In genomic region chr6:43089874-43090556, GRCh38 we compare ENCODE assay signal across 11 cellular contexts. TPM values are rescaled to one million over a fixed set of nuclear protein-coding genes. Genes with fewer than 3 reads are reported as not detected.
A peak's percentile ranks its signal among the peaks of the same experiment; 100 is the strongest.
DNase-seq lines count a peak whose midpoint lies in the region; ATAC-seq, FAIRE-seq and TF ChIP-seq lines count a peak whose summit lies in the region.
"Had no signal": no experiment of that assay in that cellular context is flagged by ENCODE, and none has a peak within 500 bp of the region (broad histone marks: within the 10 kb centered on the region; RNA-seq: fewer than 3 reads in every experiment).

No MANE protein-coding gene starts in this region.

- intact Hi-C loops in HepG2 (cut with micrococcal nuclease; ENCODE audit: unreplicated experiment) (no loop called here), right lobe of liver (cut with DNase I) (no loop called here)

- peaks cover 53% of the 10 kb centered on the region for H3K4me1 Mint-ChIP-seq in mesothelial cell of epicardium
- peaks cover 26% of the 10 kb centered on the region for H3K4me1 Mint-ChIP-seq in activated T-cell treated with anti-CD3 and anti-CD28 coated beads, Interleukin-2, amount 50 U/mL, for 72 hours (ENCODE audit: low read depth)

- H3K36me3 ChIP-seq in HepG2 (replicated peaks in 1 of 2; ENCODE audit: control insufficient read depth in 1 of 2, insufficient read depth in 2 of 2, low read length in 2 of 2) (no peaks in the 10 kb centered on the region), right lobe of liver (no peaks in the 10 kb centered on the region), ectodermal cell (ENCODE audit: control insufficient read depth, insufficient read depth, low read length) (no peaks in the 10 kb centered on the region)

- POLR2A ChIA-PET in HepG2 (lab: Yijun Ruan, JAX), result interaction anchor here (0.7 to 5.5 kb wide), 23 partner anchors 10 to 308 kb away, joined by 3 to 67 read pairs (median 5); partner anchors contain the start of genes BICRAL, CNPY3, CUL7 and KLC4

- H3K4me2 ChIP-seq in HepG2 (ENCODE audit: low read depth, low read length), result peak overlapping the region; percentile 91

- H3K4me3 ChIP-seq in HepG2 (replicated peaks in 1 of 3; ENCODE audit: insufficient read depth in 1 of 3, low read depth in 2 of 3, low read length in 3 of 3) (peak overlapping the region; percentile 57 to 74 (median 57)), right lobe of liver (no peak overlapping the region), ectodermal cell (ENCODE audit: insufficient read depth, low read depth, low read length) (peak overlapping the region; percentile 10)
- H3K4me3 ChIP-seq: psoas muscle had no signal

- peak overlapping the region; percentile 30 for H3K4me3 Mint-ChIP-seq in mesothelial cell of epicardium
- H3K4me3 Mint-ChIP-seq in activated T-cell treated with anti-CD3 and anti-CD28 coated beads, Interleukin-2, amount 50 U/mL, for 72 hours, result no peak overlapping the region
- H3K4me3 Mint-ChIP-seq: activated naive CD8-positive, alpha-beta T cell treated with anti-CD3 and anti-CD28 coated beads for 36 hours had no signal

- peak; percentile 95 for DNase-seq in HepG2 (ENCODE audit: low spot score)
- DNase-seq in right lobe of liver, result no peak
- no peak for DNase-seq in mesothelial cell of epicardium (ENCODE audit: low spot score in 2 of 2, unreplicated experiment in 2 of 2)
- DNase-seq in T1000 (lab: John Stamatoyannopoulos, UW), result no peak
- no peak for DNase-seq in activated T-cell treated with anti-CD3 and anti-CD28 coated beads, Interleukin-2, amount 50 U/mL, for 72 hours
- DNase-seq in activated gamma-delta T cell (lab: John Stamatoyannopoulos, UW), result no peak
- DNase-seq in hippocampal formation (lab: John Stamatoyannopoulos, UW), result no peak
- DNase-seq: activated naive CD8-positive, alpha-beta T cell treated with anti-CD3 and anti-CD28 coated beads for 36 hours; psoas muscle had no signal

- no peaks in the 10 kb centered on the region for H3K9me3 Mint-ChIP-seq in mesothelial cell of epicardium
- no peaks in the 10 kb centered on the region for H3K9me3 Mint-ChIP-seq in activated T-cell treated with anti-CD3 and anti-CD28 coated beads, Interleukin-2, amount 50 U/mL, for 72 hours
- H3K9me3 Mint-ChIP-seq: activated naive CD8-positive, alpha-beta T cell treated with anti-CD3 and anti-CD28 coated beads for 36 hours had no signal

- peak overlapping the region; percentile 98 for H3K27ac Mint-ChIP-seq in mesothelial cell of epicardium
- no peak overlapping the region for H3K27ac Mint-ChIP-seq in activated T-cell treated with anti-CD3 and anti-CD28 coated beads, Interleukin-2, amount 50 U/mL, for 72 hours
- H3K27ac Mint-ChIP-seq: activated naive CD8-positive, alpha-beta T cell treated with anti-CD3 and anti-CD28 coated beads for 36 hours had no signal

- peaks cover 2% of the 10 kb centered on the region for H3K36me3 Mint-ChIP-seq in mesothelial cell of epicardium
- no peaks in the 10 kb centered on the region for H3K36me3 Mint-ChIP-seq in activated T-cell treated with anti-CD3 and anti-CD28 coated beads, Interleukin-2, amount 50 U/mL, for 72 hours (ENCODE audit: insufficient read depth in 2 of 2)
- H3K36me3 Mint-ChIP-seq: activated naive CD8-positive, alpha-beta T cell treated with anti-CD3 and anti-CD28 coated beads for 36 hours had no signal

- no peak; the same call in 1 of the 2 replicates for TF ChIP-seq RAD21 in HepG2 (CRISPR knock-in tag; IDR thresholded peaks at IDR 0.05)

- ATAC-seq in HepG2, result peak; percentile 84
- no peak for ATAC-seq in right lobe of liver
- no peak for ATAC-seq in activated T-cell treated with anti-CD3 and anti-CD28 coated beads, Interleukin-2, amount 50 U/mL, for 72 hours (replicated peaks in 1 of 2)
- ATAC-seq: psoas muscle had no signal

- no TSS peak for BruUV-seq in HepG2 (replicated peaks; lab: Mats Ljungman, UMichigan)

- no peaks in the 10 kb centered on the region for H3K27me3 ChIP-seq in HepG2 (ENCODE audit: control insufficient read depth in 1 of 2, insufficient read depth in 2 of 2, low read length in 2 of 2)
- no peaks in the 10 kb centered on the region for H3K27me3 ChIP-seq in right lobe of liver
- H3K27me3 ChIP-seq in ectodermal cell (ENCODE audit: control insufficient read depth, insufficient read depth, low read length, poor library complexity, severe bottlenecking), result no peaks in the 10 kb centered on the region

- TF ChIP-seq CTCF in HepG2 (CRISPR knock-in tag; IDR thresholded peaks at IDR 0.05), result no peak
- TF ChIP-seq CTCF in right lobe of liver (IDR thresholded peaks at IDR 0.05), result no peak
- TF ChIP-seq CTCF in mesothelial cell of epicardium (IDR thresholded peaks at IDR 0.05; ENCODE audit: unreplicated experiment), result no peak

- peak in 1 of 2 experiments; percentile 73; a peak in 2 of 4 replicates for TF ChIP-seq POLR2A in HepG2 (IDR thresholded peaks at IDR 0.05; ENCODE audit: insufficient read depth in 1 of 2, low read depth in 2 of 2, low read length in 2 of 2)
- TF ChIP-seq POLR2A in right lobe of liver (IDR thresholded peaks at IDR 0.05), result no peak

- 0% methylated on average over 8 of the region's 8 CpGs for WGBS in HepG2 (ENCODE audit: low lambda C conversion rate)
- 50% methylated on average over 1 of the region's 8 CpGs for WGBS in right lobe of liver (ENCODE audit: insufficient coverage, low coverage, low lambda C conversion rate, missing lambda C conversion rate)
- WGBS in ectodermal cell, 2 experiments, result 16 to 18% methylated on average over 8 of the region's 8 CpGs

- in situ Hi-C loops in HepG2 (cut with HindIII; ENCODE audit: extremely low pct_ligation_motif_present, low pct_unique_long_range_greater_than_20kb), result no loop called here

- peak; percentile 46 for FAIRE-seq in HepG2 (lab: Jason Lieb, UNC)
- FAIRE-seq: GM12892 had no signal

- no peaks in the 10 kb centered on the region for H3K27me3 Mint-ChIP-seq in mesothelial cell of epicardium (ENCODE audit: low read depth)
- no peaks in the 10 kb centered on the region for H3K27me3 Mint-ChIP-seq in activated T-cell treated with anti-CD3 and anti-CD28 coated beads, Interleukin-2, amount 50 U/mL, for 72 hours (ENCODE audit: low read depth)
- H3K27me3 Mint-ChIP-seq: activated naive CD8-positive, alpha-beta T cell treated with anti-CD3 and anti-CD28 coated beads for 36 hours had no signal

- TF ChIP-seq EP300 in HepG2 (IDR thresholded peaks at IDR 0.05; ENCODE audit: low read depth in 2 of 2, low read length in 2 of 2) (peak; percentile 88 to 96; a peak in 3 of 4 replicates), HepG2 (CRISPR knock-in tag; IDR thresholded peaks at IDR 0.05; ENCODE audit: borderline replicate concordance) (peak; percentile 95)

- H3K9me3 ChIP-seq in HepG2 (ENCODE audit: low read length) (no peaks in the 10 kb centered on the region), right lobe of liver (no peaks in the 10 kb centered on the region), ectodermal cell (ENCODE audit: control insufficient read depth, low read length) (no peaks in the 10 kb centered on the region)
- H3K9me3 ChIP-seq: psoas muscle had no signal

- CTCF ChIA-PET in HepG2 (lab: Yijun Ruan, JAX; ENCODE audit: low intra/inter-chr PET ratio, low total read pairs), result no interaction called here

- H3K4me1 ChIP-seq in HepG2 (ENCODE audit: insufficient read depth, low read length), result peaks cover 85% of the 10 kb centered on the region
- H3K4me1 ChIP-seq in right lobe of liver, result no peaks in the 10 kb centered on the region
- H3K4me1 ChIP-seq in ectodermal cell (ENCODE audit: control insufficient read depth, insufficient read depth, low read length), result peaks cover 38% of the 10 kb centered on the region

- H2AFZ ChIP-seq in HepG2 (ENCODE audit: low read length), result no peak overlapping the region

- no peaks in the 10 kb centered on the region for H4K20me1 ChIP-seq in HepG2 (ENCODE audit: insufficient read depth, low read length)

- H3K27ac ChIP-seq in HepG2 (ENCODE audit: extremely low read length, insufficient read depth, low read length) (peak overlapping the region; percentile 92), right lobe of liver (no peak overlapping the region), ectodermal cell (ENCODE audit: insufficient read depth, low read depth, low read length, poor library complexity, severe bottlenecking) (peak overlapping the region; percentile 88)
- H3K27ac ChIP-seq: psoas muscle had no signal

- peaks cover 81% of the 10 kb centered on the region for H3K79me2 ChIP-seq in HepG2 (ENCODE audit: insufficient read depth, low read length)

- H3K9ac ChIP-seq in HepG2 (ENCODE audit: insufficient read depth, low read depth, low read length), result peak overlapping the region; percentile 81

RNA-seq across cellular contexts. Expression of gene PTK7, which starts 13.9 kb away (rescaled TPM):
- total RNA-seq in HepG2 (2016; rRNA removed; fragmentation: Illumina TruSeq; extraction: Trizol) (48.5 and 99.8 TPM in 2 replicates), right lobe of liver (1 to 10 TPM in 3 of 6 experiments, under 1 TPM in 3; 0.55 to 1.8 (median 0.99) TPM), mesothelial cell of epicardium (303 to 313 TPM (median 308 TPM) in 3 replicates)
- 16.1 and 17.5 TPM in 2 replicates for total RNA-seq in HepG2 (2016; cell fraction: cytosol; rRNA removed; fragmentation: Illumina TruSeq; extraction: Trizol; ENCODE audit: low read depth)
- total RNA-seq in HepG2 (2016; cell fraction: insoluble cytoplasmic fraction; rRNA removed; fragmentation: Illumina TruSeq; extraction: Trizol), result 42.2 and 99.6 TPM in 2 replicates
- total RNA-seq in HepG2 (2016; cell fraction: membrane; rRNA removed; fragmentation: Illumina TruSeq; extraction: Trizol), result 29.0 and 31.7 TPM in 2 replicates
- total RNA-seq in HepG2 (2016; cell fraction: nucleus; rRNA removed; fragmentation: Illumina TruSeq; extraction: Trizol), result 111 and 135 TPM in 2 replicates
- 98.5 and 116 TPM in 2 replicates for polyA plus RNA-seq in HepG2 (2011; rRNA removed)
- polyA plus RNA-seq in HepG2 (2011; cell fraction: cytosol; rRNA removed), result 75.5 and 97.3 TPM in 2 replicates
- polyA plus RNA-seq in HepG2 (2011; cell fraction: nucleus; rRNA removed), result 240 and 289 TPM in 2 replicates
- polyA plus RNA-seq in HepG2 (2012), result 93.9 and 95.7 TPM in 2 replicates
- 6.8 and 7.3 TPM in 2 replicates for polyA plus RNA-seq in HepG2 (2016; cell fraction: cytosol; fragmentation: Illumina TruSeq; extraction: Trizol; ENCODE audit: low read depth)
- polyA plus RNA-seq in HepG2 (2016; cell fraction: insoluble cytoplasmic fraction; fragmentation: Illumina TruSeq; extraction: Trizol; ENCODE audit: low read depth), result 34.4 and 38.1 TPM in 2 replicates
- polyA plus RNA-seq in HepG2 (2016; cell fraction: membrane; fragmentation: Illumina TruSeq; extraction: Trizol; ENCODE audit: low read depth), result 12.8 and 15.4 TPM in 2 replicates
- 220 and 224 TPM in 2 replicates for polyA plus RNA-seq in HepG2 (2016; cell fraction: nucleus; fragmentation: Illumina TruSeq; extraction: Trizol; ENCODE audit: insufficient read depth, low read depth)
- polyA minus RNA-seq in HepG2 (2011; rRNA and poly(A)+ RNA removed; ENCODE audit: low replicate concordance), result 0.19 and 231 TPM in 2 replicates
- polyA minus RNA-seq in HepG2 (2011; cell fraction: cytosol; rRNA and poly(A)+ RNA removed), result 83.9 and 88.1 TPM in 2 replicates
- 66.0 and 71.1 TPM in 2 replicates for polyA minus RNA-seq in HepG2 (2011; cell fraction: nucleus; rRNA and poly(A)+ RNA removed)
- 159 TPM for polyA plus RNA-seq in ectodermal cell (2013, experiment 1 of 4)
- polyA plus RNA-seq in ectodermal cell (2013, experiment 2 of 4), result 154 TPM
- polyA plus RNA-seq in ectodermal cell (2013, experiment 3 of 4), result 120 TPM
- polyA plus RNA-seq in ectodermal cell (2013, experiment 4 of 4), result 127 TPM
- total RNA-seq in activated T-cell treated with anti-CD3 and anti-CD28 coated beads, Interleukin-2, amount 50 U/mL, for 72 hours, result 1 to 10 TPM; 2.8 to 7.8 TPM

RNA-seq across cellular contexts. Expression of gene KLC4, which starts 30.6 kb away (rescaled TPM):
- total RNA-seq in HepG2 (2016; rRNA removed; fragmentation: Illumina TruSeq; extraction: Trizol) (45.4 and 45.8 TPM in 2 replicates), right lobe of liver (100 to 1,000 TPM in 1 of 6 experiments, 10 to 100 TPM in 5; 45.8 to 134 (median 65.0) TPM), mesothelial cell of epicardium (61.9 to 69.2 TPM (median 69.0 TPM) in 3 replicates)
- 8.5 and 8.8 TPM in 2 replicates for total RNA-seq in HepG2 (2016; cell fraction: cytosol; rRNA removed; fragmentation: Illumina TruSeq; extraction: Trizol; ENCODE audit: low read depth)
- total RNA-seq in HepG2 (2016; cell fraction: insoluble cytoplasmic fraction; rRNA removed; fragmentation: Illumina TruSeq; extraction: Trizol), result 47.2 and 51.0 TPM in 2 replicates
- total RNA-seq in HepG2 (2016; cell fraction: membrane; rRNA removed; fragmentation: Illumina TruSeq; extraction: Trizol), result 13.3 and 15.2 TPM in 2 replicates
- 35.8 and 40.4 TPM in 2 replicates for total RNA-seq in HepG2 (2016; cell fraction: nucleus; rRNA removed; fragmentation: Illumina TruSeq; extraction: Trizol)
- 70.4 and 89.4 TPM in 2 replicates for polyA plus RNA-seq in HepG2 (2011; rRNA removed)
- 29.9 and 38.2 TPM in 2 replicates for polyA plus RNA-seq in HepG2 (2011; cell fraction: cytosol; rRNA removed)
- 249 and 270 TPM in 2 replicates for polyA plus RNA-seq in HepG2 (2011; cell fraction: nucleus; rRNA removed)
- 56.0 and 58.1 TPM in 2 replicates for polyA plus RNA-seq in HepG2 (2012)
- polyA plus RNA-seq in HepG2 (2016; cell fraction: cytosol; fragmentation: Illumina TruSeq; extraction: Trizol; ENCODE audit: low read depth), result 4.5 and 5.4 TPM in 2 replicates
- 32.7 and 33.8 TPM in 2 replicates for polyA plus RNA-seq in HepG2 (2016; cell fraction: insoluble cytoplasmic fraction; fragmentation: Illumina TruSeq; extraction: Trizol; ENCODE audit: low read depth)
- 6.9 and 7.6 TPM in 2 replicates for polyA plus RNA-seq in HepG2 (2016; cell fraction: membrane; fragmentation: Illumina TruSeq; extraction: Trizol; ENCODE audit: low read depth)
- 72.9 and 91.6 TPM in 2 replicates for polyA plus RNA-seq in HepG2 (2016; cell fraction: nucleus; fragmentation: Illumina TruSeq; extraction: Trizol; ENCODE audit: insufficient read depth, low read depth)
- polyA minus RNA-seq in HepG2 (2011; rRNA and poly(A)+ RNA removed; ENCODE audit: low replicate concordance), result 12.0 and 88.9 TPM in 2 replicates
- polyA minus RNA-seq in HepG2 (2011; cell fraction: cytosol; rRNA and poly(A)+ RNA removed), result 22.5 and 32.4 TPM in 2 replicates
- 64.2 and 74.3 TPM in 2 replicates for polyA minus RNA-seq in HepG2 (2011; cell fraction: nucleus; rRNA and poly(A)+ RNA removed)
- 30.3 TPM for polyA plus RNA-seq in ectodermal cell (2013, experiment 1 of 4)
- polyA plus RNA-seq in ectodermal cell (2013, experiment 2 of 4), result 30.6 TPM
- polyA plus RNA-seq in ectodermal cell (2013, experiment 3 of 4), result 26.2 TPM
- 31.1 TPM for polyA plus RNA-seq in ectodermal cell (2013, experiment 4 of 4)
- 10 to 100 TPM; 36.9 to 37.4 TPM for total RNA-seq in activated T-cell treated with anti-CD3 and anti-CD28 coated beads, Interleukin-2, amount 50 U/mL, for 72 hours

RNA-seq across cellular contexts. Expression of gene MRPL2, which starts 30.8 kb away (rescaled TPM):
- total RNA-seq in HepG2 (2016; rRNA removed; fragmentation: Illumina TruSeq; extraction: Trizol) (56.1 and 56.8 TPM in 2 replicates), right lobe of liver (10 to 100 TPM; 41.6 to 63.1 (median 60.4) TPM), mesothelial cell of epicardium (50.5 to 55.5 TPM (median 54.9 TPM) in 3 replicates)
- total RNA-seq in HepG2 (2016; cell fraction: cytosol; rRNA removed; fragmentation: Illumina TruSeq; extraction: Trizol; ENCODE audit: low read depth), result 24.7 and 25.2 TPM in 2 replicates
- total RNA-seq in HepG2 (2016; cell fraction: insoluble cytoplasmic fraction; rRNA removed; fragmentation: Illumina TruSeq; extraction: Trizol), result 45.8 and 58.5 TPM in 2 replicates
- total RNA-seq in HepG2 (2016; cell fraction: membrane; rRNA removed; fragmentation: Illumina TruSeq; extraction: Trizol), result 19.8 and 24.7 TPM in 2 replicates
- 29.3 and 31.1 TPM in 2 replicates for total RNA-seq in HepG2 (2016; cell fraction: nucleus; rRNA removed; fragmentation: Illumina TruSeq; extraction: Trizol)
- polyA plus RNA-seq in HepG2 (2011; rRNA removed), result 65.6 and 69.9 TPM in 2 replicates
- 54.5 and 71.8 TPM in 2 replicates for polyA plus RNA-seq in HepG2 (2011; cell fraction: cytosol; rRNA removed)
- 75.8 and 91.0 TPM in 2 replicates for polyA plus RNA-seq in HepG2 (2011; cell fraction: nucleus; rRNA removed)
- polyA plus RNA-seq in HepG2 (2012), result 95.2 and 116 TPM in 2 replicates
- 24.0 and 25.5 TPM in 2 replicates for polyA plus RNA-seq in HepG2 (2016; cell fraction: cytosol; fragmentation: Illumina TruSeq; extraction: Trizol; ENCODE audit: low read depth)
- 88.5 and 104 TPM in 2 replicates for polyA plus RNA-seq in HepG2 (2016; cell fraction: insoluble cytoplasmic fraction; fragmentation: Illumina TruSeq; extraction: Trizol; ENCODE audit: low read depth)
- polyA plus RNA-seq in HepG2 (2016; cell fraction: membrane; fragmentation: Illumina TruSeq; extraction: Trizol; ENCODE audit: low read depth), result 24.2 and 27.0 TPM in 2 replicates
- 91.3 and 95.0 TPM in 2 replicates for polyA plus RNA-seq in HepG2 (2016; cell fraction: nucleus; fragmentation: Illumina TruSeq; extraction: Trizol; ENCODE audit: insufficient read depth, low read depth)
- polyA minus RNA-seq in HepG2 (2011; rRNA and poly(A)+ RNA removed; ENCODE audit: low replicate concordance), result 45.8 and 60.7 TPM in 2 replicates
- 30.5 and 54.2 TPM in 2 replicates for polyA minus RNA-seq in HepG2 (2011; cell fraction: cytosol; rRNA and poly(A)+ RNA removed)
- polyA minus RNA-seq in HepG2 (2011; cell fraction: nucleus; rRNA and poly(A)+ RNA removed), result 18.3 and 19.6 TPM in 2 replicates
- 49.1 TPM for polyA plus RNA-seq in ectodermal cell (2013, experiment 1 of 4)
- polyA plus RNA-seq in ectodermal cell (2013, experiment 2 of 4), result 42.2 TPM
- 46.6 TPM for polyA plus RNA-seq in ectodermal cell (2013, experiment 3 of 4)
- polyA plus RNA-seq in ectodermal cell (2013, experiment 4 of 4), result 52.4 TPM
- total RNA-seq in activated T-cell treated with anti-CD3 and anti-CD28 coated beads, Interleukin-2, amount 50 U/mL, for 72 hours, result 10 to 100 TPM; 85.0 to 85.7 TPM

RNA-seq across cellular contexts. Expression of gene CUL7, which starts 36.4 kb away (rescaled TPM):
- total RNA-seq in HepG2 (2016; rRNA removed; fragmentation: Illumina TruSeq; extraction: Trizol) (30.7 and 32.0 TPM in 2 replicates), right lobe of liver (10 to 100 TPM in 1 of 6 experiments, 1 to 10 TPM in 5; 6.5 to 12.7 (median 8.8) TPM), mesothelial cell of epicardium (88.0 to 90.9 TPM (median 90.6 TPM) in 3 replicates)
- 1.6 and 2.2 TPM in 2 replicates for total RNA-seq in HepG2 (2016; cell fraction: cytosol; rRNA removed; fragmentation: Illumina TruSeq; extraction: Trizol; ENCODE audit: low read depth)
- total RNA-seq in HepG2 (2016; cell fraction: insoluble cytoplasmic fraction; rRNA removed; fragmentation: Illumina TruSeq; extraction: Trizol), result 27.3 and 31.2 TPM in 2 replicates
- 5.8 and 6.7 TPM in 2 replicates for total RNA-seq in HepG2 (2016; cell fraction: membrane; rRNA removed; fragmentation: Illumina TruSeq; extraction: Trizol)
- total RNA-seq in HepG2 (2016; cell fraction: nucleus; rRNA removed; fragmentation: Illumina TruSeq; extraction: Trizol), result 34.6 and 35.9 TPM in 2 replicates
- polyA plus RNA-seq in HepG2 (2011; rRNA removed), result 60.7 and 79.4 TPM in 2 replicates
- polyA plus RNA-seq in HepG2 (2011; cell fraction: cytosol; rRNA removed), result 38.0 and 49.6 TPM in 2 replicates
- polyA plus RNA-seq in HepG2 (2011; cell fraction: nucleus; rRNA removed), result 221 and 265 TPM in 2 replicates
- 36.5 and 41.4 TPM in 2 replicates for polyA plus RNA-seq in HepG2 (2012)
- 1.1 and 1.4 TPM in 2 replicates for polyA plus RNA-seq in HepG2 (2016; cell fraction: cytosol; fragmentation: Illumina TruSeq; extraction: Trizol; ENCODE audit: low read depth)
- 16.9 and 21.5 TPM in 2 replicates for polyA plus RNA-seq in HepG2 (2016; cell fraction: insoluble cytoplasmic fraction; fragmentation: Illumina TruSeq; extraction: Trizol; ENCODE audit: low read depth)
- polyA plus RNA-seq in HepG2 (2016; cell fraction: membrane; fragmentation: Illumina TruSeq; extraction: Trizol; ENCODE audit: low read depth), result 2.2 and 2.7 TPM in 2 replicates
- polyA plus RNA-seq in HepG2 (2016; cell fraction: nucleus; fragmentation: Illumina TruSeq; extraction: Trizol; ENCODE audit: insufficient read depth, low read depth), result 63.7 and 70.4 TPM in 2 replicates
- polyA minus RNA-seq in HepG2 (2011; rRNA and poly(A)+ RNA removed; ENCODE audit: low replicate concordance), result 14.4 and 143 TPM in 2 replicates
- polyA minus RNA-seq in HepG2 (2011; cell fraction: cytosol; rRNA and poly(A)+ RNA removed), result 44.5 and 45.5 TPM in 2 replicates
- polyA minus RNA-seq in HepG2 (2011; cell fraction: nucleus; rRNA and poly(A)+ RNA removed), result 65.0 and 67.0 TPM in 2 replicates
- polyA plus RNA-seq in ectodermal cell (2013, experiment 1 of 4), result 36.0 TPM
- 36.3 TPM for polyA plus RNA-seq in ectodermal cell (2013, experiment 2 of 4)
- 25.3 TPM for polyA plus RNA-seq in ectodermal cell (2013, experiment 3 of 4)
- polyA plus RNA-seq in ectodermal cell (2013, experiment 4 of 4), result 30.0 TPM
- 10 to 100 TPM; 16.8 to 19.7 TPM for total RNA-seq in activated T-cell treated with anti-CD3 and anti-CD28 coated beads, Interleukin-2, amount 50 U/mL, for 72 hours

Comparison
In these comparisons a context has a peak if more than half of its experiments do, and no peak if none do; other contexts are left out.
1. H3K27ac ChIP-seq: peak in HepG2 (single experiment) and ectodermal cell (single experiment); none in right lobe of liver (0 of 3).
2. H3K4me3 ChIP-seq: peak in HepG2 (3 of 3) and ectodermal cell (single experiment); none in right lobe of liver (0 of 3).